Comparison of ENCODE assay signal across 12 cellular contexts in the genomic region with DNA sequence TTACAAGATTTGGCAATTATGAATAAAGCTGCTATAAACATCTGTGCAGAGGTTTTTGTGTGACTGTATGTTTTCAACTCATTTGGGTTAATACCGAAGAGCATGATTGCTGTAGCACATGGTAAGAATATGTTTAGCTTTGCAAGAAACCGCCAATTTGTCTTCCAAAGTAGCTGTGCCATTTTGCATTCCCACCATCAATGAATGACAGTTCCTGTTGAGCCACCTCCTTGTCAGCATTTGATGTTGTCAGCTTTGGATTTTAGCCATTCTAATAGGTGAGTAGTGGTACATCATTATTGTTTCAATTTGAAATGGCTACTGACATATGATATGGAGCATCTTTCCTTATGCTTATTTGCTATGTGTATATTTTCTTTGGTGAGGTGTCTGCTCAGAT. TPM values are rescaled to one million over a fixed set of nuclear protein-coding genes. Genes with fewer than 3 reads are reported as not detected.
"Had no signal": no experiment of that assay in that cellular context is flagged by ENCODE, and none has a peak within 500 bp of the region (broad histone marks: within the 10 kb centered on the region; RNA-seq: fewer than 3 reads in every experiment).

No MANE protein-coding gene starts in this region.

RNA-seq across cellular contexts. Expression of gene CYP2A7, which starts 8.2 kb away (rescaled TPM):
- total RNA-seq: stomach, subcutaneous adipose tissue, suprapubic skin, temporal lobe, thoracic aorta, thyroid gland, tibial nerve, transverse colon, ureter, urinary bladder had no signal
- polyA plus RNA-seq: stomach had no signal

RNA-seq across cellular contexts. Expression of gene CYP2A6, which starts 23.6 kb away (rescaled TPM):
- total RNA-seq: stomach, suprapubic skin, temporal lobe, testis, thoracic aorta, thyroid gland, transverse colon, upper lobe of right lung, ureter, urinary bladder had no signal
- polyA plus RNA-seq: stomach had no signal
